ENCODE assay signal across 20 cellular contexts in the genomic region with DNA sequence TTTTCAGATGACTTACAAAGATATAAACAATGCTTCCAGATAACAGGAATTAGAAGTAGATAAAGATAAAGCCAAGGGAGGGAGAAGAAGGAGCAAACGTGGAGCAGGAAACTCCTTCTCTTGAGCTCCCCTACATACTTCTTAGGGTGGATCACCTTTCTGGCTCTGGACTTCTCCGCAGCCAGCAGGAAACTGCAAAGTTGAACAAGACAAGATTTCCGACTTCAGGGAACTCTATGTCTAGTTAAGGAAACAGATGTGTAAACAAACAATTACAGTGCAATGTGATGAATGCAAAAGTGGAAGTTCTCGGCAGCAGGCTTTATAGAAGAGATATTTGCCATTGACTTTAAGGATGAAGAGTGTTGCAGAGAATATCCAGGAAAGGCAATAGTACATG.
DNase-seq lines count a peak whose midpoint lies in the region; ATAC-seq and TF ChIP-seq lines count a peak whose summit lies in the region.
"Had no signal": no experiment of that assay in that cellular context is flagged by ENCODE, and none has a peak within 500 bp of the region (broad histone marks: within the 10 kb centered on the region; RNA-seq: fewer than 3 reads in every experiment).

No MANE protein-coding gene starts in this region.

- H3K4me1 Mint-ChIP-seq in natural killer cell = peaks cover 0 to 4% of the 10 kb centered on the region in 2 donors
- H3K4me1 Mint-ChIP-seq: activated CD4-positive, alpha-beta memory T cell treated with anti-CD3 and anti-CD28 coated beads, Interleukin-2, amount 10 ng/mL, durations not matched to agents 7 days and 5 days had no signal

- no peaks in the 10 kb centered on the region for H3K27me3 ChIP-seq in right cardiac atrium (ENCODE audit: control insufficient read depth, insufficient read depth)
- H3K27me3 ChIP-seq in upper lobe of right lung = peaks cover 3% of the 10 kb centered on the region
- no peaks in the 10 kb centered on the region for H3K27me3 ChIP-seq in gastroesophageal sphincter
- H3K27me3 ChIP-seq: BE2C, Peyer's patch, vagina had no signal

- peaks cover 0 to 5% of the 10 kb centered on the region in 2 donors for H3K9me3 Mint-ChIP-seq in natural killer cell
- H3K9me3 Mint-ChIP-seq: activated B cell treated with CpG ODN at 0.5 μM for 24 hours; activated CD4-positive, alpha-beta memory T cell treated with anti-CD3 and anti-CD28 coated beads, Interleukin-2, amount 10 ng/mL, durations not matched to agents 7 days and 5 days had no signal

- DNase-seq in left ventricle myocardium superior (no peak), right cardiac atrium (no peak), dermis blood vessel endothelial cell (peak; percentile 85), medulla oblongata (ENCODE audit: extremely low spot score) (peak; percentile 9), upper lobe of right lung (no peak), natural killer cell (no peak)
- DNase-seq: activated B cell treated with CpG ODN at 0.5 μM for 24 hours; activated CD4-positive, alpha-beta memory T cell treated with anti-CD3 and anti-CD28 coated beads, Interleukin-2, amount 10 ng/mL, durations not matched to agents 7 days and 5 days; activated naive CD4-positive, alpha-beta T cell; BE2C; Caco-2; effector memory CD8-positive, alpha-beta T cell; kidney; NCI-H1105; NCI-H2081; Peyer's patch had no signal

- H3K4me1 ChIP-seq in right cardiac atrium (ENCODE audit: control insufficient read depth, insufficient read depth, low read length) = peaks cover 2% of the 10 kb centered on the region
- no peaks in the 10 kb centered on the region for H3K4me1 ChIP-seq in upper lobe of right lung
- no peaks in the 10 kb centered on the region for H3K4me1 ChIP-seq in gastroesophageal sphincter
- H3K4me1 ChIP-seq: BE2C, Peyer's patch, vagina had no signal

- H3K36me3 ChIP-seq in upper lobe of right lung (no peaks in the 10 kb centered on the region), gastroesophageal sphincter (no peaks in the 10 kb centered on the region)
- H3K36me3 ChIP-seq: BE2C, Peyer's patch, vagina had no signal

- WGBS in right cardiac atrium = 29% methylated on average over 4 of the region's 4 CpGs
- WGBS in gastroesophageal sphincter (ENCODE audit: low coverage in 1 of 2), 2 donors = 42 to 46% methylated on average over 4 of the region's 4 CpGs

- ATAC-seq in left ventricle myocardium superior (peak; percentile 63), right cardiac atrium (no peak), upper lobe of right lung (peak; percentile 36), gastroesophageal sphincter (no peak), GM21786 (IDR thresholded peaks at IDR 0.05; ENCODE audit: unreplicated experiment) (no peak), natural killer cell (no peak)
- ATAC-seq: effector memory CD8-positive, alpha-beta T cell; HCT116 had no signal

- intact Hi-C loops in left ventricle myocardium superior (cut with micrococcal nuclease) = no loop called here
- intact Hi-C loops in right cardiac atrium (cut with DNase I) = no loop called here
- intact Hi-C loops in upper lobe of right lung (cut with DNase I) = no loop called here
- intact Hi-C loops in natural killer cell (cut with micrococcal nuclease) = no loop called here

- H3K27me3 Mint-ChIP-seq in natural killer cell (ENCODE audit: low read depth in 2 of 2) = no peaks in the 10 kb centered on the region
- H3K27me3 Mint-ChIP-seq: activated B cell treated with CpG ODN at 0.5 μM for 24 hours had no signal

- H3K27ac ChIP-seq in right cardiac atrium (ENCODE audit: low read length) (no peak overlapping the region), upper lobe of right lung (no peak overlapping the region), gastroesophageal sphincter (no peak overlapping the region)
- H3K27ac ChIP-seq: Peyer's patch, vagina had no signal

- H3K9me3 ChIP-seq in right cardiac atrium (ENCODE audit: control insufficient read depth, low read length) (no peaks in the 10 kb centered on the region), upper lobe of right lung (no peaks in the 10 kb centered on the region), gastroesophageal sphincter (no peaks in the 10 kb centered on the region)
- H3K9me3 ChIP-seq: BE2C, Caco-2, Peyer's patch, vagina had no signal

- no peak for TF ChIP-seq POLR2A in gastroesophageal sphincter (IDR thresholded peaks at IDR 0.05)

- no peak overlapping the region for H3K27ac Mint-ChIP-seq in natural killer cell
- H3K27ac Mint-ChIP-seq: activated B cell treated with CpG ODN at 0.5 μM for 24 hours; activated CD4-positive, alpha-beta memory T cell treated with anti-CD3 and anti-CD28 coated beads, Interleukin-2, amount 10 ng/mL, durations not matched to agents 7 days and 5 days; effector memory CD8-positive, alpha-beta T cell had no signal

- TF ChIP-seq CTCF in upper lobe of right lung (IDR thresholded peaks at IDR 0.05) = no peak
- TF ChIP-seq CTCF in gastroesophageal sphincter (IDR thresholded peaks at IDR 0.05) = no peak
- TF ChIP-seq CTCF in natural killer cell (IDR thresholded peaks at IDR 0.05) = no peak

- no peaks in the 10 kb centered on the region for H3K36me3 Mint-ChIP-seq in natural killer cell

- H3K4me3 ChIP-seq in right cardiac atrium (ENCODE audit: low read length) (no peak overlapping the region), upper lobe of right lung (no peak overlapping the region), gastroesophageal sphincter (no peak overlapping the region)
- H3K4me3 ChIP-seq: Peyer's patch, vagina had no signal

- H3K4me3 Mint-ChIP-seq in natural killer cell = no peak overlapping the region
- H3K4me3 Mint-ChIP-seq: activated B cell treated with CpG ODN at 0.5 μM for 24 hours; activated CD4-positive, alpha-beta memory T cell treated with anti-CD3 and anti-CD28 coated beads, Interleukin-2, amount 10 ng/mL, durations not matched to agents 7 days and 5 days; effector memory CD8-positive, alpha-beta T cell had no signal

- TF ChIP-seq EP300 in gastroesophageal sphincter (IDR thresholded peaks at IDR 0.05) = no peak

Comparison
In these comparisons a context has a peak if more than half of its experiments do, and no peak if none do; other contexts are left out.
1. ATAC-seq: peak in left ventricle myocardium superior (single experiment) and upper lobe of right lung (single experiment); none in right cardiac atrium (0 of 2), gastroesophageal sphincter (single experiment), GM21786 (single experiment) and natural killer cell (0 of 3).
2. DNase-seq: peak in dermis blood vessel endothelial cell (single experiment) and medulla oblongata (single experiment); none in left ventricle myocardium superior (single experiment), right cardiac atrium (0 of 3), upper lobe of right lung (single experiment) and natural killer cell (single experiment).